Comparison of ENCODE assay signal across 8 cellular contexts in genomic region chr17:3636154-3636907, GRCh38. TPM values are rescaled to one million over a fixed set of nuclear protein-coding genes. Genes with fewer than 3 reads are reported as not detected.
DNase-seq lines count a peak whose midpoint lies in the region; ATAC-seq and TF ChIP-seq lines count a peak whose summit lies in the region.

Gene CTNS (plus strand): TSS chr17:3636760. CDS start chr17:3640207, 3,447 bp downstream.
Gene SHPK (minus strand): TSS chr17:3636250. CDS start chr17:3636219, 31 bp downstream.

- H3K36me3 Mint-ChIP-seq in activated naive CD4-positive, alpha-beta T cell treated with anti-CD3 and anti-CD28 coated beads, Interleukin-2, amount 50 U/mL, for 24 hours, result no peaks in the 10 kb centered on the region

- peaks cover 20% of the 10 kb centered on the region for H3K4me1 Mint-ChIP-seq in activated naive CD4-positive, alpha-beta T cell treated with anti-CD3 and anti-CD28 coated beads, Interleukin-2, amount 50 U/mL, for 24 hours

- H3K27me3 Mint-ChIP-seq in activated naive CD4-positive, alpha-beta T cell treated with anti-CD3 and anti-CD28 coated beads, Interleukin-2, amount 50 U/mL, for 24 hours, result no peaks in the 10 kb centered on the region

- DNase-seq in GM06990 (ENCODE audit: extremely low read depth, insufficient read length) (peak; percentile 96), NCI-H1092 (lab: John Stamatoyannopoulos, UW) (peak; percentile 89), globus pallidus (ENCODE audit: low spot score) (peak; percentile 98), occipital lobe (lab: John Stamatoyannopoulos, UW) (peak; percentile 98)

- H3K36me3 ChIP-seq in GM06990 (ENCODE audit: control insufficient read depth, insufficient read depth, low read length), result peaks cover 2% of the 10 kb centered on the region

- H3K27ac ChIP-seq in temporal lobe (ENCODE audit: low read depth, low read length), result peak within 1 kb of the TSS; percentile 90

- H3K27me3 ChIP-seq in GM06990 (replicated peaks; ENCODE audit: control insufficient read depth, insufficient read depth, low read length), result no peaks in the 10 kb centered on the region

- ATAC-seq in HG02588 (IDR thresholded peaks at IDR 0.05; ENCODE audit: unreplicated experiment), result peak; percentile 91
- ATAC-seq in SK-N-SH treated with all-trans-retinoic acid at 6 μM for 48 hours, result peak; percentile 98

- peak within 1 kb of the TSS; percentile 99 for H3K27ac Mint-ChIP-seq in activated naive CD4-positive, alpha-beta T cell treated with anti-CD3 and anti-CD28 coated beads, Interleukin-2, amount 50 U/mL, for 24 hours

- peak within 1 kb of the TSS; percentile 94 for H3K4me3 ChIP-seq in GM06990 (replicated peaks; ENCODE audit: low read depth, low read length)

- no peaks in the 10 kb centered on the region for H3K9me3 Mint-ChIP-seq in activated naive CD4-positive, alpha-beta T cell treated with anti-CD3 and anti-CD28 coated beads, Interleukin-2, amount 50 U/mL, for 24 hours

- peak within 1 kb of the TSS; percentile 95 for H3K4me3 Mint-ChIP-seq in activated naive CD4-positive, alpha-beta T cell treated with anti-CD3 and anti-CD28 coated beads, Interleukin-2, amount 50 U/mL, for 24 hours

- TF ChIP-seq CTCF in GM06990 (IDR thresholded peaks at IDR 0.05; ENCODE audit: insufficient read depth, low read length, poor library complexity, severe bottlenecking), result no peak

TF ChIP-seq in SK-N-SH treated with all-trans-retinoic acid at 6 μM for 48 hours, 23 proteins besides CTCF, POLR2A, EP300 and RAD21:
- no peak for TF ChIP-seq TCF4 (CRISPR knock-in tag; IDR thresholded peaks at IDR 0.05; ENCODE audit: borderline replicate concordance)
- 0 out of 2 replicates have a peak, but pooled peaks have one; percentile 20 for TF ChIP-seq ZFP3 (CRISPR knock-in tag; IDR thresholded peaks at IDR 0.05)

RNA-seq across cellular contexts. Expression of gene CTNS, which starts in this region (rescaled TPM):
- 7.0 TPM for total RNA-seq in occipital lobe
- 12.8 TPM for total RNA-seq in temporal lobe

RNA-seq across cellular contexts. Expression of gene SHPK, which starts in this region (rescaled TPM):
- total RNA-seq in occipital lobe (10.0 TPM), temporal lobe (6.6 TPM)

Comparison
In these comparisons a context has a peak if more than half of its experiments do, and no peak if none do; other contexts are left out.
1. Peak in every context shown above with its lines: DNase-seq, ATAC-seq, H3K4me3 ChIP-seq and H3K27ac ChIP-seq.